12 cellular contexts compared by ENCODE assay signal in genomic region chr6:119482850-119483285, GRCh38.
"Had no signal": no experiment of that assay in that cellular context is flagged by ENCODE, and none has a peak within 500 bp of the region (broad histone marks: within the 10 kb centered on the region; RNA-seq: fewer than 3 reads in every experiment).

No MANE protein-coding gene starts in this region.

- H3K4me1 Mint-ChIP-seq: activated naive CD8-positive, alpha-beta T cell treated with anti-CD3 and anti-CD28 coated beads, Interleukin-2, amount 10 ng/mL, durations not matched to agents 7 days and 5 days; immature natural killer cell; memory B cell; stimulated activated naive CD8-positive, alpha-beta T cell treated with anti-CD3 and anti-CD28 coated beads, Interleukin-15, amount 100 ng/mL, for 72 hours had no signal

- H3K4me3 Mint-ChIP-seq: activated CD4-positive, alpha-beta memory T cell treated with anti-CD3 and anti-CD28 coated beads for 36 hours; activated naive CD8-positive, alpha-beta T cell treated with anti-CD3 and anti-CD28 coated beads, Interleukin-2, amount 10 ng/mL, durations not matched to agents 7 days and 5 days; immature natural killer cell; memory B cell; stimulated activated naive CD8-positive, alpha-beta T cell treated with anti-CD3 and anti-CD28 coated beads, Interleukin-15, amount 100 ng/mL, for 72 hours had no signal

- H3K27ac Mint-ChIP-seq: activated CD4-positive, alpha-beta memory T cell treated with anti-CD3 and anti-CD28 coated beads for 36 hours; activated naive CD8-positive, alpha-beta T cell treated with anti-CD3 and anti-CD28 coated beads, Interleukin-2, amount 10 ng/mL, durations not matched to agents 7 days and 5 days; immature natural killer cell; memory B cell; stimulated activated naive CD8-positive, alpha-beta T cell treated with anti-CD3 and anti-CD28 coated beads, Interleukin-15, amount 100 ng/mL, for 72 hours had no signal

- H3K36me3 Mint-ChIP-seq: activated CD4-positive, alpha-beta memory T cell treated with anti-CD3 and anti-CD28 coated beads for 36 hours; memory B cell had no signal

- DNase-seq: activated CD4-positive, alpha-beta memory T cell treated with anti-CD3 and anti-CD28 coated beads for 36 hours; activated gamma-delta T cell treated with Interleukin-2 at 50 U/mL for 16 hours; activated naive CD8-positive, alpha-beta T cell treated with anti-CD3 and anti-CD28 coated beads, Interleukin-2, amount 10 ng/mL, durations not matched to agents 7 days and 5 days; activated T-cell treated with anti-CD3 and anti-CD28 coated beads, Interleukin-2, amount 50 U/mL, for 48 hours; anterior cingulate cortex; cerebellar nuclear complex; immature natural killer cell; ovary; stimulated activated CD4-positive, alpha-beta T cell treated with anti-CD3 and anti-CD28 coated beads, Interleukin-4, amount 100 ng/mL, for 24 hours; stimulated activated naive CD8-positive, alpha-beta T cell treated with anti-CD3 and anti-CD28 coated beads, Interleukin-15, amount 100 ng/mL, for 72 hours; thyroid gland had no signal

- H3K27me3 Mint-ChIP-seq: stimulated activated naive CD8-positive, alpha-beta T cell treated with anti-CD3 and anti-CD28 coated beads, Interleukin-15, amount 100 ng/mL, for 72 hours had no signal
